ENCODE assay signal across 8 cellular contexts in the genomic region with DNA sequence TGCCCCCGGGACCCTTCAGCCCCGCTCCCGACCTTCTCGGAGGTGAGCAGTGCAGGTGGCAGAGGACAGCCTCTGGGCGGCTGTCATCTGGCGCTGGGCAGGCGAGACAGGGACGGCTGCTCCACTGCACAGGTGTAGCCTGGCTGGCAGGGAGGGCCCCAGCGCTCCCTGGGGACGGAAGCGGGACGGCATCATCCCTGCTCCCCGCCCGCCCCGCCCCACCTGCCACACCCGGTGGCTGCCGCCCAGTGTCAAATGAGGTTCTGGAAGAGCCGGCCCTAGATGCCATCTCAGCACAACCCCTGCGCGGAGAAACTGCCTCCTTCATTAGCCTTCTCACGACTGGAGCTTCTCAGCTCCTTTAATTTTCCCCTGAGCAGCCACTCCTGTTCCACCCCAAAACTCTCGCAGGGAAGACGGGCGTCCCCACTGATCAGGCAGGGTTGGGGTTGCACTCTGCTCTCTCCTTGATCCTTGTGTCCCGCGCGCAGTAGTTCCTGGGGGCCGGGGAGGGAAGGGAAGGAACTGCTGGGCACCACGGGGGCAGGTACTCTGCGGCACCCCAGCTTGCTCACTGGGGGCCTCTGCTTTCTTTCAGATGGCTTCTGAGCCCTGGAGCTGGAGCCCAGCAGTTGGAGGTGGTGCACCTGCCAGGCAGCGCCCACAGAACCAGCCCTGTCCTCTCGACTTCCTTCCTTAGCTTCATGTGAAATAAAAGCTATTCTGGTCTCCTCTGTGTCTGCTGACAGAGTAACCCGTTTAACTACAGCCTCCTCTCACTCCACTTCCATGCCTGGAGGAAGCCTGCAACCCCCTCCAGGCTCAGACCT. TPM values are rescaled to one million over a fixed set of nuclear protein-coding genes. Genes with fewer than 3 reads are reported as not detected.
DNase-seq lines count a peak whose midpoint lies in the region; ATAC-seq and TF ChIP-seq lines count a peak whose summit lies in the region.

No MANE protein-coding gene starts in this region.

- peak overlapping the region in 50 of 59 donors; percentile 3 to 57 (median 36) for H3K4me3 ChIP-seq in dorsolateral prefrontal cortex

- CTCF ChIA-PET in CD4-positive, alpha-beta T cell (lab: Charles Lee), result interaction anchor here (0.6 to 3.2 kb wide), 20 partner anchors 8 to 417 kb away, joined by 3 to 36 read pairs (median 4); no protein-coding TSS in a partner anchor

- intact Hi-C loops in CD4-positive, alpha-beta T cell (cut with DNase I, micrococcal nuclease), result loop anchor here (1.0 to 5.0 kb wide), 5 partner anchors 43 to 77 kb away; partner anchors contain the start of genes ANXA11 (in 1 of the 2) and TMEM254 (in 1 of the 2)
- intact Hi-C loops in dorsolateral prefrontal cortex (cut with DNase I), result loop anchor here (1.0 to 5.0 kb wide), 4 partner anchors 63 to 78 kb away; partner anchors contain the start of genes ANXA11 (in 1 of the 2) and TMEM254 (in 1 of the 2)

- H3K9me3 ChIP-seq in CD4-positive, alpha-beta T cell (ENCODE audit: control insufficient read depth, low read length), result no peaks in the 10 kb centered on the region

- POLR2A ChIA-PET in CD4-positive, alpha-beta T cell (lab: Charles Lee), result interaction anchor here (0.8 to 3.4 kb wide), 11 partner anchors 16 to 77 kb away, joined by 3 to 46 read pairs (median 4); partner anchors contain the start of genes ANXA11 and TMEM254

- DNase-seq in CD4-positive, alpha-beta T cell, result peak; percentile 1 to 39 (median 22)
- DNase-seq in dorsolateral prefrontal cortex (peak in 2 of 10 donors; percentile 21 to 44), progenitor cell of endocrine pancreas (ENCODE audit: low spot score, unreplicated experiment) (no peak), DMS114 treated with DMSO at 0.1 percent for 48 hours (lab: John Stamatoyannopoulos, UW; ENCODE audit: unreplicated experiment) (no peak), inferior parietal cortex (ENCODE audit: extremely low spot score) (no peak)

- peaks cover 2% of the 10 kb centered on the region for H3K9me3 Mint-ChIP-seq in CD4-positive, alpha-beta T cell
- H3K9me3 Mint-ChIP-seq in T-helper 1 cell treated with Interleukin-12 subunit alpha and Interleukin-12 subunit beta and Interleukin-4 antibody, amounts not matched to agents 30 μg/mL and 1 μg/mL, for 36 hours, result no peaks in the 10 kb centered on the region
- peaks cover 4% of the 10 kb centered on the region for H3K9me3 Mint-ChIP-seq in progenitor cell of endocrine pancreas (ENCODE audit: low read depth)

- peak overlapping the region; percentile 85 for H3K4me3 Mint-ChIP-seq in CD4-positive, alpha-beta T cell
- H3K4me3 Mint-ChIP-seq in T-helper 1 cell treated with Interleukin-12 subunit alpha and Interleukin-12 subunit beta and Interleukin-4 antibody, amounts not matched to agents 30 μg/mL and 1 μg/mL, for 36 hours, result peak overlapping the region; percentile 74
- no peak overlapping the region for H3K4me3 Mint-ChIP-seq in progenitor cell of endocrine pancreas (ENCODE audit: low read depth)

- no peak overlapping the region for H3K27ac ChIP-seq in CD4-positive, alpha-beta T cell (ENCODE audit: low read depth, low read length)
- peak overlapping the region in 11 of 59 donors; percentile 9 to 66 (median 44) for H3K27ac ChIP-seq in dorsolateral prefrontal cortex

- peak; percentile 57 for ATAC-seq in CD4-positive, alpha-beta T cell (ENCODE audit: poor library complexity)
- ATAC-seq in GM21367 (IDR thresholded peaks at IDR 0.05; ENCODE audit: unreplicated experiment) (peak; percentile 54), HG03571 (IDR thresholded peaks at IDR 0.05; ENCODE audit: unreplicated experiment) (peak; percentile 58)

- H3K36me3 Mint-ChIP-seq in CD4-positive, alpha-beta T cell (ENCODE audit: low read depth), result peaks cover 20% of the 10 kb centered on the region
- H3K36me3 Mint-ChIP-seq in T-helper 1 cell treated with Interleukin-12 subunit alpha and Interleukin-12 subunit beta and Interleukin-4 antibody, amounts not matched to agents 30 μg/mL and 1 μg/mL, for 36 hours (ENCODE audit: low read depth), result peaks cover 14% of the 10 kb centered on the region
- H3K36me3 Mint-ChIP-seq in progenitor cell of endocrine pancreas (ENCODE audit: insufficient read depth), result peaks cover 8% of the 10 kb centered on the region

- TF ChIP-seq CTCF in CD4-positive, alpha-beta T cell (IDR thresholded peaks at IDR 0.05), result no peak
- TF ChIP-seq CTCF in dorsolateral prefrontal cortex (IDR thresholded peaks at IDR 0.05 in 54 of 56, conservative IDR thresholded peaks at IDR 0.05 in 2 of 56; ENCODE audit: low read depth in 1 of 56, partially characterized antibody in 56 of 56), result no peak
- no peak for TF ChIP-seq CTCF in progenitor cell of endocrine pancreas (IDR thresholded peaks at IDR 0.05; ENCODE audit: unreplicated experiment)

- H3K27me3 Mint-ChIP-seq in CD4-positive, alpha-beta T cell, result peaks cover 12% of the 10 kb centered on the region
- H3K27me3 Mint-ChIP-seq in T-helper 1 cell treated with Interleukin-12 subunit alpha and Interleukin-12 subunit beta and Interleukin-4 antibody, amounts not matched to agents 30 μg/mL and 1 μg/mL, for 36 hours (ENCODE audit: low read depth), result no peaks in the 10 kb centered on the region
- peaks cover 13% of the 10 kb centered on the region for H3K27me3 Mint-ChIP-seq in progenitor cell of endocrine pancreas

- no peaks in the 10 kb centered on the region for H3K27me3 ChIP-seq in CD4-positive, alpha-beta T cell (ENCODE audit: control insufficient read depth, insufficient read depth, low read length)
- peaks cover 0 to 5% (median 0%) of the 10 kb centered on the region in 45 donors for H3K27me3 ChIP-seq in dorsolateral prefrontal cortex

- peak overlapping the region; percentile 89 for H3K27ac Mint-ChIP-seq in CD4-positive, alpha-beta T cell
- H3K27ac Mint-ChIP-seq in T-helper 1 cell treated with Interleukin-12 subunit alpha and Interleukin-12 subunit beta and Interleukin-4 antibody, amounts not matched to agents 30 μg/mL and 1 μg/mL, for 36 hours, result peak overlapping the region; percentile 63
- H3K27ac Mint-ChIP-seq in progenitor cell of endocrine pancreas, result peak overlapping the region; percentile 86

- H3K4me1 Mint-ChIP-seq in CD4-positive, alpha-beta T cell (ENCODE audit: low read depth), result peaks cover 30% of the 10 kb centered on the region
- H3K4me1 Mint-ChIP-seq in T-helper 1 cell treated with Interleukin-12 subunit alpha and Interleukin-12 subunit beta and Interleukin-4 antibody, amounts not matched to agents 30 μg/mL and 1 μg/mL, for 36 hours (ENCODE audit: low read depth), result peaks cover 18% of the 10 kb centered on the region
- peaks cover 2% of the 10 kb centered on the region for H3K4me1 Mint-ChIP-seq in progenitor cell of endocrine pancreas (ENCODE audit: low read depth)

RNA-seq across cellular contexts. Expression of gene PLAC9, which starts 12.0 kb away (rescaled TPM):
- not detected for total RNA-seq in CD4-positive, alpha-beta T cell
- total RNA-seq in dorsolateral prefrontal cortex (10 to 100 TPM in 3 of 120 experiments, 1 to 10 TPM in 115, not detected in 2; 1.1 to 15.2 (median 4.3) TPM), progenitor cell of endocrine pancreas (0.79 and 1.6 TPM in 2 replicates)

Comparison
In these comparisons a context has a peak if more than half of its experiments do, and no peak if none do; other contexts are left out.
1. DNase-seq: peak in CD4-positive, alpha-beta T cell (10 of 10); none in progenitor cell of endocrine pancreas (single experiment), DMS114 treated with DMSO at 0.1 percent for 48 hours (single experiment) and inferior parietal cortex (single experiment).
2. Peak in every context shown above with its lines, with median percentiles within 50 percentile points of each other: ATAC-seq and H3K27ac Mint-ChIP-seq.